In the genomic region with DNA sequence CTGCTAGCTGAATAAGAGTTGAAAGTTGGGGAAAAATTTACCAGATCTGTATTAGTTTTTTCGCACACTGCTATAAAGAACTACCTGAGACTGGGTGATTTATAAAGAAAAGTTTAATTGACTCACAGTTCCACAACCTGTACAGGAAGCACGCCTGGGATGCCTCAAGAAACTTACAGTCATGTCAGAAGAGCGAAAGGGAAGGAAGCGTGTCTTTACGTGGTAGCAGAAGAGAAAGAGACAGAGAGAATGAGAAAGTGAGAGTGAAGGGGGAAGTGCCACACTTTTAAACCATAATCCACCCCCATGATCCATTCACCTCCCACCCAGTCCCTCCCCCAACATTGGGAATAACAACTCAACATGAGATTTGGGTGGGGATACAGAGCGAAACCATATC, we compare ENCODE assay signal across 17 cellular contexts.
A peak's percentile ranks its signal among the peaks of the same experiment; 100 is the strongest.
DNase-seq lines count a peak whose midpoint lies in the region; ATAC-seq, FAIRE-seq and TF ChIP-seq lines count a peak whose summit lies in the region.
"Had no signal": no experiment of that assay in that cellular context is flagged by ENCODE, and none has a peak within 500 bp of the region (broad histone marks: within the 10 kb centered on the region; RNA-seq: fewer than 3 reads in every experiment).

No MANE protein-coding gene starts in this region.

- H3K27ac ChIP-seq in tibial nerve, result no peak overlapping the region
- H3K27ac ChIP-seq: dorsolateral prefrontal cortex, tibial artery had no signal

- no peak for TF ChIP-seq EP300 in tibial nerve (IDR thresholded peaks at IDR 0.05)

- H3K27me3 ChIP-seq in tibial nerve, result no peaks in the 10 kb centered on the region
- H3K27me3 ChIP-seq: dorsolateral prefrontal cortex, tibial artery had no signal

- H3K36me3 ChIP-seq in tibial nerve, result no peaks in the 10 kb centered on the region
- H3K36me3 ChIP-seq: tibial artery had no signal

- ATAC-seq in GM18873 (IDR thresholded peaks at IDR 0.05; ENCODE audit: low FRiP score, unreplicated experiment), result peak; percentile 91
- ATAC-seq in HG02610 (IDR thresholded peaks at IDR 0.05; ENCODE audit: unreplicated experiment), result peak; percentile 93
- ATAC-seq in HG03432 (IDR thresholded peaks at IDR 0.05; ENCODE audit: unreplicated experiment), result peak; percentile 82
- no peak for ATAC-seq in GM18517 (IDR thresholded peaks at IDR 0.05; ENCODE audit: unreplicated experiment)
- ATAC-seq: PC-3 had no signal

- DNase-seq in GM12891 (ENCODE audit: insufficient read length, low spot score) (no peak), tibial nerve (ENCODE audit: low spot score in 2 of 2) (no peak), HCEC 1CT (no peak), NCI-H2107 (lab: John Stamatoyannopoulos, UW) (no peak)
- DNase-seq: activated gamma-delta T cell, Caco-2, dorsolateral prefrontal cortex, head of caudate nucleus, NCI-H1694 treated with DMSO at 0.1 percent for 48 hours, PC-3, retina, tibial artery had no signal

- TF ChIP-seq POLR2A in GM12891 (IDR thresholded peaks at IDR 0.05; ENCODE audit: low read depth, low read length) (no peak), tibial nerve (IDR thresholded peaks at IDR 0.05) (no peak)

- WGBS in tibial nerve, 2 donors, result 90% methylated on average over 6 of the region's 6 CpGs

- H3K9me3 ChIP-seq in tibial nerve, result no peaks in the 10 kb centered on the region
- H3K9me3 ChIP-seq: Caco-2, tibial artery had no signal

- FAIRE-seq in GM12891 (lab: Jason Lieb, UNC), result no peak
- FAIRE-seq: islet of Langerhans had no signal

- no peaks in the 10 kb centered on the region for H3K4me1 ChIP-seq in tibial nerve
- H3K4me1 ChIP-seq: Caco-2, tibial artery had no signal

- no peak for TF ChIP-seq CTCF in tibial nerve (IDR thresholded peaks at IDR 0.05)

- H3K4me3 ChIP-seq in tibial nerve, result no peak overlapping the region
- H3K4me3 ChIP-seq: dorsolateral prefrontal cortex, tibial artery had no signal

TF ChIP-seq in GM12891, 5 proteins besides CTCF, POLR2A, EP300 and RAD21:
- TF ChIP-seq SPI1 (IDR thresholded peaks at IDR 0.05; ENCODE audit: low read depth, low read length) (peak; percentile 61; the same call in 1 of the 2 replicates), POU2F2 (IDR thresholded peaks at IDR 0.05; ENCODE audit: low read depth, low read length) (no peak)
